ENCODE assay signal across 8 cellular contexts in the genomic region with DNA sequence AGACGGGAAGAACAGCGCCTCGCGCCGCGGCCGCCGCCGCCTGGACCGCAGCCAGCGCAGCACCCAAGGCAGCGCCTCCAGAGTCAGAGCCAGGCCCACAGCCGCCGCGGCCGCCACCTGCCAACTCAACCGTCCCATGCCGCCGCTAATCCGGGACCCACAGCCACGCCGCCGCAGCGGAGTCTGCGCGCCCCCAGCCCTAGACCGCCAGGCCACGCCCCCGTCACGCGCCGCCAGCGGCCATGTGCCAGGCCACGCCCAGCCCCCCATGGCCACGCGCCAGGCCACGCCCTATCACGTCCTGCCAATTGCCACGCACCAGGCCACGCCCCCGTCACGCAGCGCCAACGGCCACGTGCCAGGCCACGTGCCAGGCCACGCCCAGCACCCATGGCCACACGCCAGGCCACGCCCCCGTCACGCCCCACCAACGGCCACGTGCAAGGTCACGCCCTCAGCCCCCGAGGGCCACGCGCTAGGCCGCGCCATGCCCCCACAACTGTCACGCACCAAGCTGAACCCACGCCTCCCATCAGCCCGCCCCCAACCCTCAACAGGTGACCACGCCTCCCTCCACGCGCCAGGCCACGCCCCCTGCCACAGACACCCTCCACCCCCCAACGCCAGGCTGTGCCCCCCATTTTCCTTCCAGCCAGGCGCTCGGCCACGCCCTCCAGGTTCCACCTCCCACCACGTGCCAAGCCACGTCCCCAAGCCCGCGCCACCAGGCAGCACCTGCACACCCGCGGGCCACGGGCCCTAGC. TPM values are rescaled to one million over a fixed set of nuclear protein-coding genes. Genes with fewer than 3 reads are reported as not detected.
DNase-seq lines count a peak whose midpoint lies in the region; ATAC-seq, FAIRE-seq and TF ChIP-seq lines count a peak whose summit lies in the region.

A gene with protein sequence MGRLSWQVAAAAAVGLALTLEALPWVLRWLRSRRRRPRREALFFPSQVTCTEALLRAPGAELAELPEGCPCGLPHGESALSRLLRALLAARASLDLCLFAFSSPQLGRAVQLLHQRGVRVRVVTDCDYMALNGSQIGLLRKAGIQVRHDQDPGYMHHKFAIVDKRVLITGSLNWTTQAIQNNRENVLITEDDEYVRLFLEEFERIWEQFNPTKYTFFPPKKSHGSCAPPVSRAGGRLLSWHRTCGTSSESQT (minus strand): TSS at position 185 of the 764 bp plus-strand sequence. CDS start 47 bp downstream, at position 138.

- H3K36me3 ChIP-seq in PC-3 (ENCODE audit: low read depth, low read length) (peaks cover 4% of the 10 kb centered on the region; the same call in 1 of the 2 replicates), ovary (no peaks in the 10 kb centered on the region), tibial artery (peaks cover 0 to 15% (median 0%) of the 10 kb centered on the region in 3 donors)

- DNase-seq in AML-193 (lab: John Stamatoyannopoulos, UW) (peak; percentile 3 to 33), GM19239 (ENCODE audit: insufficient read length, low spot score) (peak; percentile 89), HUDEP-2 (lab: John Stamatoyannopoulos, UW; ENCODE audit: unreplicated experiment in 76 of 76) (peak in 75 of 76 experiments; percentile 64 to 100 (median 95)), PC-3 (peak; percentile 74), activated T-cell treated with anti-CD3 and anti-CD28 coated beads for 24 hours (ENCODE audit: low read depth) (peak; percentile 84), ovary (peak; percentile 83 to 93 (median 91)), tibial artery (peak; percentile 59 to 89)

- H3K9me2 ChIP-seq in PC-3 (replicated peaks; ENCODE audit: low read length), result no peaks in the 10 kb centered on the region

- FAIRE-seq in GM19239 (lab: Jason Lieb, UNC), result peak; percentile 74

- POLR2A ChIA-PET in PC-3 (lab: Charles Lee; ENCODE audit: unreplicated experiment), result no interaction called here

- no peak for TF ChIP-seq EP300 in ovary (IDR thresholded peaks at IDR 0.05)

- 3 to 10% (median 4%) methylated on average over 48 to 77 of the region's 77 CpGs for WGBS in ovary, 3 donors

- H3K79me2 ChIP-seq in PC-3 (ENCODE audit: low read length), result peaks cover 36% of the 10 kb centered on the region

- H3K4me3 ChIP-seq in PC-3 (ENCODE audit: low read length), result peak within 1 kb of the TSS; percentile 72
- H3K4me3 ChIP-seq in ovary, result peak within 1 kb of the TSS; percentile 40
- H3K4me3 ChIP-seq in tibial artery, result peak within 1 kb of the TSS; percentile 47 to 62

- no TSS peak for BruUV-seq in PC-3 (replicated peaks; lab: Mats Ljungman, UMichigan)

- TF ChIP-seq POLR2A in ovary (IDR thresholded peaks at IDR 0.05), result peak; percentile 14

- CTCF ChIA-PET in PC-3 (lab: Charles Lee), result no interaction called here

- H3F3A ChIP-seq in PC-3 (ENCODE audit: low read length, unreplicated experiment), result peaks cover 17% of the 10 kb centered on the region

- H3K9me3 ChIP-seq in PC-3 (ENCODE audit: low read length) (no peaks in the 10 kb centered on the region), ovary (no peaks in the 10 kb centered on the region), tibial artery (no peaks in the 10 kb centered on the region)

- ATAC-seq in PC-3 (peak; percentile 53), esophagus mucosa (peak; percentile 84)

- H3K4me1 ChIP-seq in PC-3 (ENCODE audit: insufficient read depth, low read length) (peaks cover 25% of the 10 kb centered on the region), ovary (ENCODE audit: insufficient read depth) (peaks cover 23% of the 10 kb centered on the region), tibial artery (peaks cover 6 to 44% (median 39%) of the 10 kb centered on the region in 4 donors)

- H3K27me3 ChIP-seq in PC-3 (ENCODE audit: low read length), result no peaks in the 10 kb centered on the region
- no peaks in the 10 kb centered on the region for H3K27me3 ChIP-seq in ovary
- no peaks in the 10 kb centered on the region for H3K27me3 ChIP-seq in tibial artery

- peak within 1 kb of the TSS; percentile 99 for H3K4me2 ChIP-seq in PC-3 (ENCODE audit: low read length)

- H3K27ac ChIP-seq in PC-3 (ENCODE audit: low read length) (peak within 1 kb of the TSS; percentile 4; the same call in 1 of the 2 replicates), ovary (peak within 1 kb of the TSS; percentile 90 to 92), tibial artery (peak within 1 kb of the TSS; percentile 75 to 84)

- H2AFZ ChIP-seq in PC-3 (ENCODE audit: low read length), result peak within 1 kb of the TSS; percentile 84

- intact Hi-C loops in PC-3 (cut with micrococcal nuclease) (no loop called here), ovary (cut with DNase I) (no loop called here), tibial artery (cut with DNase I; ENCODE audit: low total_unique reads) (loop anchor here (10.0 kb wide), 2 partner anchors 172 to 202 kb away; no protein-coding TSS in a partner anchor)

- no peak for TF ChIP-seq CTCF in PC-3 (conservative IDR thresholded peaks at IDR 0.05; ENCODE audit: low read depth, low read length)
- TF ChIP-seq CTCF in ovary (IDR thresholded peaks at IDR 0.05), result no peak
- no peak for TF ChIP-seq CTCF in tibial artery (IDR thresholded peaks at IDR 0.05)

- H3K9ac ChIP-seq in PC-3 (ENCODE audit: low read length), result peak within 1 kb of the TSS; percentile 66

- no peaks in the 10 kb centered on the region for H4K20me1 ChIP-seq in PC-3 (ENCODE audit: low read length)

RNA-seq across cellular contexts. Expression of the gene that starts here (rescaled TPM):
- total RNA-seq in PC-3 (2014; rRNA removed), result 11.6 and 18.0 TPM in 2 replicates
- 0.44 TPM for total RNA-seq in esophagus mucosa
- 10 to 100 TPM in 1 of 7 donors, 1 to 10 TPM in 6; 2.7 to 12.8 (median 7.5) TPM for total RNA-seq in ovary
- polyA plus RNA-seq in ovary, result 1 to 10 TPM; 7.2 to 7.3 TPM

Comparison
In these comparisons a context has a peak if more than half of its experiments do, and no peak if none do; other contexts are left out.
1. Peak in every context shown above with its lines: DNase-seq, ATAC-seq, H3K4me3 ChIP-seq and H3K27ac ChIP-seq.
2. Peak in ATAC-seq in esophagus mucosa; RNA of the gene not detected or under 1 TPM.
3. DNase-seq: peak in every context shown above with its lines; median percentile 95 in HUDEP-2; 91 in ovary; 89 in GM19239; 84 in activated T-cell treated with anti-CD3 and anti-CD28 coated beads for 24 hours; 74 in PC-3; 74 in tibial artery; 18 in AML-193.
4. H3K27ac ChIP-seq: peak in every context shown above with its lines; median percentile 91 in ovary; 80 in tibial artery; 4 in PC-3.